Comparison of ENCODE assay signal across 9 cellular contexts in genomic region chr7:100546868-100547800, GRCh38. TPM values are rescaled to one million over a fixed set of nuclear protein-coding genes. Genes with fewer than 3 reads are reported as not detected.
DNase-seq lines count a peak whose midpoint lies in the region; ATAC-seq and TF ChIP-seq lines count a peak whose summit lies in the region.
"Had no signal": no experiment of that assay in that cellular context is flagged by ENCODE, and none has a peak within 500 bp of the region (broad histone marks: within the 10 kb centered on the region; RNA-seq: fewer than 3 reads in every experiment).

No MANE protein-coding gene starts in this region.

- H3K4me2 ChIP-seq in neuronal stem cell (ENCODE audit: insufficient read depth, low read length, poor library complexity, severe bottlenecking), result no peak overlapping the region

- no peak overlapping the region for H2BK12ac ChIP-seq in neuronal stem cell (ENCODE audit: low read length)

- peaks cover 2% of the 10 kb centered on the region for H3K36me3 ChIP-seq in CD8-positive, alpha-beta T cell (ENCODE audit: insufficient read depth, low read length)
- peaks cover 5 to 28% of the 10 kb centered on the region in 2 donors for H3K36me3 ChIP-seq in neuronal stem cell (replicated peaks in 1 of 2; ENCODE audit: control insufficient read depth in 2 of 2, insufficient read depth in 2 of 2, low read length in 2 of 2)

- no peak for TF ChIP-seq CTCF in CD8-positive, alpha-beta T cell (IDR thresholded peaks at IDR 0.05)

- intact Hi-C loops in CD8-positive, alpha-beta T cell (cut with DNase I, micrococcal nuclease), result loop anchor here in 1 of 2 experiments (1.0 to 2.0 kb wide), 2 partner anchors 8 to 68 kb away; partner anchors contain the start of genes AGFG2 and TSC22D4

- H3K4me1 Mint-ChIP-seq in CD8-positive, alpha-beta T cell (ENCODE audit: low read depth), result peaks cover 78% of the 10 kb centered on the region

- H3K23ac ChIP-seq in neuronal stem cell (ENCODE audit: low read depth, low read length, poor library complexity), result no peak overlapping the region

- DNase-seq in CD8-positive, alpha-beta T cell, result no peak
- DNase-seq in NCI-H2029 treated with DMSO at 0.1 percent for 48 hours (lab: John Stamatoyannopoulos, UW), result peak; percentile 92
- no peak for DNase-seq in neuronal stem cell (ENCODE audit: low spot score)
- DNase-seq in SKM-1 (lab: John Stamatoyannopoulos, UW; ENCODE audit: unreplicated experiment), result no peak
- no peak for DNase-seq in NCI-H128 (lab: John Stamatoyannopoulos, UW; ENCODE audit: unreplicated experiment)
- DNase-seq in NCI-H2171 treated with DMSO at 0.1 percent for 48 hours (lab: John Stamatoyannopoulos, UW), result no peak
- DNase-seq: NCI-H2171 had no signal

- no CpG with 5 or more reads among the region's 10 CpGs for WGBS in neuronal stem cell (ENCODE audit: extremely low coverage in 2 of 2, insufficient read length in 2 of 2, insufficient replicate concordance in 1 of 2), 2 donors

- no peak overlapping the region for H4K91ac ChIP-seq in neuronal stem cell (ENCODE audit: low read depth, low read length, poor library complexity)

- peak overlapping the region; percentile 13 for H3K4me3 ChIP-seq in CD8-positive, alpha-beta T cell (ENCODE audit: low read depth, low read length)
- no peak overlapping the region for H3K4me3 ChIP-seq in neuronal stem cell (ENCODE audit: low read length in 2 of 2)

- no peaks in the 10 kb centered on the region for H3K9me3 Mint-ChIP-seq in CD8-positive, alpha-beta T cell

- no peak overlapping the region for H2AFZ ChIP-seq in neuronal stem cell (ENCODE audit: low read length)

- no peak overlapping the region for H2AK5ac ChIP-seq in neuronal stem cell (ENCODE audit: low read depth, low read length)

- H3K36me3 Mint-ChIP-seq in CD8-positive, alpha-beta T cell, result peaks cover 18% of the 10 kb centered on the region

- no peaks in the 10 kb centered on the region for H3K9me3 ChIP-seq in CD8-positive, alpha-beta T cell (ENCODE audit: low read length)
- no peaks in the 10 kb centered on the region for H3K9me3 ChIP-seq in neuronal stem cell (replicated peaks in 1 of 2; ENCODE audit: control insufficient read depth in 2 of 2, insufficient read depth in 1 of 2, low read depth in 1 of 2, low read length in 2 of 2)

- H4K8ac ChIP-seq in neuronal stem cell (ENCODE audit: low read depth, low read length), result no peak overlapping the region

- H3K18ac ChIP-seq in neuronal stem cell (ENCODE audit: low read length), result no peak overlapping the region

- peak; percentile 8 for ATAC-seq in CD8-positive, alpha-beta T cell
- no peak for ATAC-seq in GM19467 (IDR thresholded peaks at IDR 0.05; ENCODE audit: unreplicated experiment)

- POLR2A ChIA-PET in CD8-positive, alpha-beta T cell (lab: Charles Lee), result interaction anchor here (0.6 to 3.0 kb wide), 5 partner anchors 8 to 118 kb away, joined by 3 to 12 read pairs (median 3); partner anchors contain the start of genes AGFG2, FBXO24 and LRCH4

- H3K14ac ChIP-seq in neuronal stem cell (ENCODE audit: low read length), result no peak overlapping the region

- H3K27ac ChIP-seq in CD8-positive, alpha-beta T cell (ENCODE audit: low read depth, low read length), result peak overlapping the region; percentile 21
- peak overlapping the region; percentile 80 for H3K27ac ChIP-seq in cingulate gyrus (ENCODE audit: low read depth, low read length)
- H3K27ac ChIP-seq in neuronal stem cell (replicated peaks; ENCODE audit: low read length), result no peak overlapping the region

- peaks cover 82% of the 10 kb centered on the region for H3K4me1 ChIP-seq in CD8-positive, alpha-beta T cell (ENCODE audit: insufficient read depth, low read length)
- H3K4me1 ChIP-seq in neuronal stem cell (ENCODE audit: control insufficient read depth in 2 of 2, insufficient read depth in 1 of 2, low read depth in 1 of 2, low read length in 2 of 2), result peaks cover 8 to 32% of the 10 kb centered on the region in 2 donors

- no peak overlapping the region for H3K4ac ChIP-seq in neuronal stem cell (ENCODE audit: low read length)

- H3K4me3 Mint-ChIP-seq in CD8-positive, alpha-beta T cell, result peak overlapping the region; percentile 72

- no peaks in the 10 kb centered on the region for H3K27me3 Mint-ChIP-seq in CD8-positive, alpha-beta T cell (ENCODE audit: low read depth)

- H3K9ac ChIP-seq in neuronal stem cell (ENCODE audit: low read depth, low read length, poor library complexity), result peak overlapping the region; percentile 25

- CTCF ChIA-PET in CD8-positive, alpha-beta T cell (lab: Charles Lee), result interaction anchor here (0.8 to 4.1 kb wide), 7 partner anchors 13 to 107 kb away, joined by 3 to 34 read pairs (median 12); no protein-coding TSS in a partner anchor

- H2BK5ac ChIP-seq in neuronal stem cell (ENCODE audit: low read length), result no peak overlapping the region

- H2BK120ac ChIP-seq in neuronal stem cell (ENCODE audit: low read depth, low read length), result no peak overlapping the region

- no peaks in the 10 kb centered on the region for H3K27me3 ChIP-seq in CD8-positive, alpha-beta T cell (ENCODE audit: insufficient read depth, low read length)
- H3K27me3 ChIP-seq in neuronal stem cell (ENCODE audit: control insufficient read depth in 3 of 3, insufficient read depth in 3 of 3, low read depth in 1 of 3, low read length in 3 of 3), result no peaks in the 10 kb centered on the region

- no peak overlapping the region for H2BK15ac ChIP-seq in neuronal stem cell (ENCODE audit: low read length)

- H3K79me1 ChIP-seq in neuronal stem cell (ENCODE audit: low read depth, low read length), result no peaks in the 10 kb centered on the region

- peak overlapping the region; percentile 91 for H3K27ac Mint-ChIP-seq in CD8-positive, alpha-beta T cell

RNA-seq across cellular contexts. Expression of gene AGFG2, which starts 8.1 kb away (rescaled TPM):
- 1 to 10 TPM; 4.4 to 6.3 TPM for total RNA-seq in CD8-positive, alpha-beta T cell
- polyA plus RNA-seq in neuronal stem cell (2013, experiment 1 of 2), result 3.2 TPM
- 4.6 TPM for polyA plus RNA-seq in neuronal stem cell (2013, experiment 2 of 2)

RNA-seq across cellular contexts. Expression of gene SAP25, which starts 26.6 kb away (rescaled TPM):
- total RNA-seq in CD8-positive, alpha-beta T cell, result 10 to 100 TPM; 30.2 to 30.5 TPM
- 4.0 TPM for polyA plus RNA-seq in neuronal stem cell (2013, experiment 1 of 2)
- polyA plus RNA-seq in neuronal stem cell (2013, experiment 2 of 2), result 3.4 TPM

RNA-seq across cellular contexts. Expression of gene LRCH4, which starts 38.8 kb away (rescaled TPM):
- total RNA-seq in CD8-positive, alpha-beta T cell, result 100 to 1,000 TPM; 244 to 254 TPM
- polyA plus RNA-seq in neuronal stem cell (2013, experiment 1 of 2), result 30.1 TPM
- 28.3 TPM for polyA plus RNA-seq in neuronal stem cell (2013, experiment 2 of 2)

RNA-seq across cellular contexts. Expression of gene FBXO24, which starts 39.0 kb away (rescaled TPM):
- under 1 TPM; 0.30 to 0.53 TPM for total RNA-seq in CD8-positive, alpha-beta T cell
- 1.2 TPM for polyA plus RNA-seq in neuronal stem cell (2013, experiment 1 of 2)
- polyA plus RNA-seq in neuronal stem cell (2013, experiment 2 of 2), result 1.1 TPM

RNA-seq across cellular contexts. Expression of gene PCOLCE, which starts 55.0 kb away (rescaled TPM):
- 1 to 10 TPM; 7.9 to 8.0 TPM for total RNA-seq in CD8-positive, alpha-beta T cell
- 24.7 TPM for polyA plus RNA-seq in neuronal stem cell (2013, experiment 1 of 2)
- 24.4 TPM for polyA plus RNA-seq in neuronal stem cell (2013, experiment 2 of 2)
